Comparison of ENCODE assay signal across 29 cellular contexts in the genomic region with DNA sequence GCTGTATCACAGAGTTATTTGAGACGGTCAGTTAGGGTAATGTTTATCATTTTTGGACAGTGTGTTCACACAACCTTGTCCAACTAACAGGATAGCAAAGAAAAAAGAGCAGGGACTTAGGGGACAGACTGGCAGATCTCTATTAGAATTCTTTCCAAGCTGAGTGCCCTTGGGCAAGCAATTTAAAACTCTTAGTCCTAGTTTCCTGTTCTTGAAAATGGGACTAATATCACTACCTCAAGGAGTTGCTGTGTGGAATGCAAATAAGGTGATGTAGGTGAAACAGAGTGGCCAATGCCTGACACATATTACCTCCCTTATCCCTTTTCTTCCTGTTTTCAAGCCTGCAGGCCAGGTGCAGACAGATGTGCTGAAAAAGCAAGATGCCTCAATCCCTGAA.
"Had no signal": no experiment of that assay in that cellular context is flagged by ENCODE, and none has a peak within 500 bp of the region (broad histone marks: within the 10 kb centered on the region; RNA-seq: fewer than 3 reads in every experiment).

No MANE protein-coding gene starts in this region.

- H3K4me1 Mint-ChIP-seq: naive thymus-derived CD8-positive, alpha-beta T cell; stimulated activated effector memory CD8-positive, alpha-beta T cell treated with anti-CD3 and anti-CD28 coated beads, Interleukin-12 subunit alpha, Interleukin-12 subunit beta, amount 100 ng/mL, for 72 hours; stimulated activated naive B cell treated with anti-CD40 and anti-IgM and Interleukin-4, amounts not matched to agents 10 μg/mL and 1 μg/mL and 100 μg/mL, for 72 hours had no signal

- H3K27me3 ChIP-seq: neutrophil, ovary, right lobe of liver, sigmoid colon, stomach, thyroid gland, tibial nerve, upper lobe of right lung, uterus had no signal

- H3K36me3 ChIP-seq: neutrophil, ovary, right lobe of liver, sigmoid colon, stomach, thoracic aorta, thyroid gland, tibial nerve, upper lobe of right lung, uterus had no signal

- H3K4me3 Mint-ChIP-seq: naive thymus-derived CD8-positive, alpha-beta T cell; natural killer cell treated with Interleukin-12 subunit alpha and Interleukin-12 subunit beta and Interleukin-15 and Interleukin-18, amount 100 ng/mL, for 72 hours; nephron progenitor cell; neural crest cell; stimulated activated effector memory CD8-positive, alpha-beta T cell treated with anti-CD3 and anti-CD28 coated beads, Interleukin-12 subunit alpha, Interleukin-12 subunit beta, amount 100 ng/mL, for 72 hours; stimulated activated naive B cell treated with anti-CD40 and anti-IgM and Interleukin-4, amounts not matched to agents 10 μg/mL and 1 μg/mL and 100 μg/mL, for 72 hours; stimulated activated naive CD8-positive, alpha-beta T cell treated with anti-CD3 and anti-CD28 coated beads, Interleukin-15, Interleukin-2, amounts not matched to agents 100 ng/mL and 50 ng/mL, for 24 hours had no signal

- H3K27ac Mint-ChIP-seq: naive thymus-derived CD8-positive, alpha-beta T cell; natural killer cell treated with Interleukin-12 subunit alpha and Interleukin-12 subunit beta and Interleukin-15 and Interleukin-18, amount 100 ng/mL, for 72 hours; nephron progenitor cell; progenitor cell of endocrine pancreas; stimulated activated effector memory CD8-positive, alpha-beta T cell treated with anti-CD3 and anti-CD28 coated beads, Interleukin-12 subunit alpha, Interleukin-12 subunit beta, amount 100 ng/mL, for 72 hours; stimulated activated naive B cell treated with anti-CD40 and anti-IgM and Interleukin-4, amounts not matched to agents 10 μg/mL and 1 μg/mL and 100 μg/mL, for 72 hours; stimulated activated naive CD8-positive, alpha-beta T cell treated with anti-CD3 and anti-CD28 coated beads, Interleukin-15, Interleukin-2, amounts not matched to agents 100 ng/mL and 50 ng/mL, for 24 hours had no signal

- H3K9ac ChIP-seq: parathyroid adenoma had no signal

- H3K27me3 Mint-ChIP-seq: stimulated activated naive CD8-positive, alpha-beta T cell treated with anti-CD3 and anti-CD28 coated beads, Interleukin-15, Interleukin-2, amounts not matched to agents 100 ng/mL and 50 ng/mL, for 24 hours had no signal

- H3K27ac ChIP-seq: neutrophil, ovary, parathyroid adenoma, psoas muscle, right lobe of liver, sigmoid colon, stomach, thoracic aorta, thyroid gland, tibial nerve, upper lobe of right lung, uterus had no signal

- H2AFZ ChIP-seq: parathyroid adenoma had no signal

- H3K9me3 ChIP-seq: neutrophil, ovary, psoas muscle, right lobe of liver, sigmoid colon, stomach, thoracic aorta, thyroid gland, tibial nerve, upper lobe of right lung, uterus had no signal

- DNase-seq: naive thymus-derived CD8-positive, alpha-beta T cell; nephron progenitor cell; nucleus accumbens; ovary; posterior cingulate gyrus; psoas muscle; right cardiac atrium; right lobe of liver; sigmoid colon; small intestine; stimulated activated CD4-positive, alpha-beta T cell treated with anti-CD3 and anti-CD28 coated beads, Interleukin-15, amount 100 ng/mL, for 24 hours; stimulated activated CD4-positive, alpha-beta T cell treated with anti-CD3 and anti-CD28 coated beads, Interleukin-2, amount 100 ng/mL, for 24 hours; stimulated activated CD4-positive, alpha-beta T cell treated with anti-CD3 and anti-CD28 coated beads, Interleukin-2, amount 100 ng/mL, for 48 hours; stimulated activated CD4-positive, alpha-beta T cell treated with anti-CD3 and anti-CD28 coated beads, Interleukin-4, amount 100 ng/mL, for 24 hours; stimulated activated naive B cell treated with anti-CD40 and anti-IgM and Interleukin-4, amounts not matched to agents 10 μg/mL and 1 μg/mL and 100 μg/mL, for 72 hours; stimulated activated naive CD4-positive, alpha-beta T cell treated with Interleukin-2 at 50 U/mL for 16 hours; stomach; thyroid gland; upper lobe of right lung; uterus had no signal

- H3K36me3 Mint-ChIP-seq: naive thymus-derived CD8-positive, alpha-beta T cell; natural killer cell treated with Interleukin-12 subunit alpha and Interleukin-12 subunit beta and Interleukin-15 and Interleukin-18, amount 100 ng/mL, for 72 hours; stimulated activated effector memory CD8-positive, alpha-beta T cell treated with anti-CD3 and anti-CD28 coated beads, Interleukin-12 subunit alpha, Interleukin-12 subunit beta, amount 100 ng/mL, for 72 hours; stimulated activated naive B cell treated with anti-CD40 and anti-IgM and Interleukin-4, amounts not matched to agents 10 μg/mL and 1 μg/mL and 100 μg/mL, for 72 hours had no signal

- ATAC-seq: naive thymus-derived CD8-positive, alpha-beta T cell; natural killer cell treated with Interleukin-12 subunit alpha and Interleukin-12 subunit beta and Interleukin-15 and Interleukin-18, amount 100 ng/mL, for 72 hours; psoas muscle; right cardiac atrium; right lobe of liver; stimulated activated effector memory CD8-positive, alpha-beta T cell treated with anti-CD3 and anti-CD28 coated beads, Interleukin-12 subunit alpha, Interleukin-12 subunit beta, amount 100 ng/mL, for 72 hours; stimulated activated naive B cell treated with anti-CD40 and anti-IgM and Interleukin-4, amounts not matched to agents 10 μg/mL and 1 μg/mL and 100 μg/mL, for 72 hours; upper lobe of right lung had no signal

- H3K79me2 ChIP-seq: parathyroid adenoma had no signal

- H3K4me1 ChIP-seq: psoas muscle, sigmoid colon, stomach, upper lobe of right lung, uterus had no signal

- H3K4me3 ChIP-seq: ovary, psoas muscle, right lobe of liver, sigmoid colon, stomach, thoracic aorta, thyroid gland, tibial nerve, upper lobe of right lung, uterus had no signal

- H3K9me3 Mint-ChIP-seq: nephron progenitor cell; neural crest cell; stimulated activated naive CD8-positive, alpha-beta T cell treated with anti-CD3 and anti-CD28 coated beads, Interleukin-15, Interleukin-2, amounts not matched to agents 100 ng/mL and 50 ng/mL, for 24 hours had no signal
